18 cellular contexts compared by ENCODE assay signal in genomic region chr3:105878061-105878460, GRCh38. TPM values are rescaled to one million over a fixed set of nuclear protein-coding genes. Genes with fewer than 3 reads are reported as not detected.
DNase-seq lines count a peak whose midpoint lies in the region; ATAC-seq and TF ChIP-seq lines count a peak whose summit lies in the region.
"Had no signal": no experiment of that assay in that cellular context is flagged by ENCODE, and none has a peak within 500 bp of the region (broad histone marks: within the 10 kb centered on the region; RNA-seq: fewer than 3 reads in every experiment).

No MANE protein-coding gene starts in this region.

- H3K9me3 ChIP-seq in GM23248 (ENCODE audit: low read depth) (no peaks in the 10 kb centered on the region), SU-DHL-6 (ENCODE audit: insufficient read depth, low read length) (no peaks in the 10 kb centered on the region), adrenal gland (replicated peaks in 1 of 3) (no peaks in the 10 kb centered on the region)
- H3K9me3 ChIP-seq: BLaER1, gastrocnemius medialis, sigmoid colon, tibial artery had no signal

- DNase-seq in GM23248, result peak; percentile 54
- DNase-seq in choroid plexus epithelial cell (ENCODE audit: low read depth), result peak; percentile 52
- DNase-seq in naive thymus-derived CD8-positive, alpha-beta T cell, result no peak
- no peak for DNase-seq in NCI-H748 treated with DMSO at 0.1 percent for 48 hours (lab: John Stamatoyannopoulos, UW)
- no peak for DNase-seq in adrenal gland
- DNase-seq: DMS79; effector memory CD8-positive, alpha-beta T cell; gastrocnemius medialis; mesendoderm; NCI-H1105 treated with DMSO at 0.1 percent for 48 hours; sigmoid colon; T-helper 9 cell; tibial artery had no signal

- H3K4me3 Mint-ChIP-seq in naive thymus-derived CD8-positive, alpha-beta T cell, result peak overlapping the region in 5 of 10 donors; percentile 28 to 63 (median 53)

- H3K4me1 ChIP-seq in GM23248 (ENCODE audit: insufficient read depth), result peaks cover 9% of the 10 kb centered on the region
- H3K4me1 ChIP-seq in adrenal gland (replicated peaks in 1 of 2), result peaks cover 0 to 10% of the 10 kb centered on the region in 2 donors
- H3K4me1 ChIP-seq: gastrocnemius medialis, sigmoid colon had no signal

- no peak for ATAC-seq in naive thymus-derived CD8-positive, alpha-beta T cell
- ATAC-seq in HG02973 (IDR thresholded peaks at IDR 0.05; ENCODE audit: unreplicated experiment), result no peak
- ATAC-seq: gastrocnemius medialis, Right ventricle myocardium inferior had no signal

- in situ Hi-C loops in GM23248 (cut with MboI), result no loop called here

- peaks cover 20 to 39% (median 33%) of the 10 kb centered on the region in 4 donors for H3K4me1 Mint-ChIP-seq in naive thymus-derived CD8-positive, alpha-beta T cell

- no peaks in the 10 kb centered on the region for H3K36me3 Mint-ChIP-seq in naive thymus-derived CD8-positive, alpha-beta T cell

- no peaks in the 10 kb centered on the region for H3K9me2 ChIP-seq in GM23248 (ENCODE audit: insufficient read depth)
- no peaks in the 10 kb centered on the region for H3K9me2 ChIP-seq in SU-DHL-6 (replicated peaks; ENCODE audit: insufficient read depth, low read length)

- H3F3A ChIP-seq in GM23248 (ENCODE audit: insufficient read depth) (no peaks in the 10 kb centered on the region; the same call in 1 of the 2 replicates), SU-DHL-6 (ENCODE audit: insufficient read depth) (no peaks in the 10 kb centered on the region; the same call in 1 of the 2 replicates)

- no peak for TF ChIP-seq POLR2A in adrenal gland (IDR thresholded peaks at IDR 0.05)

- H3K4me3 ChIP-seq in GM23248 (no peak overlapping the region), SU-DHL-6 (ENCODE audit: insufficient read depth, low read length, poor library complexity, severe bottlenecking) (no peak overlapping the region), choroid plexus epithelial cell (ENCODE audit: low read depth, low read length) (no peak overlapping the region), adrenal gland (no peak overlapping the region)
- H3K4me3 ChIP-seq: BLaER1, cardiac muscle cell, gastrocnemius medialis, sigmoid colon, tibial artery had no signal

- WGBS in GM23248 (ENCODE audit: low coverage in 1 of 2, low lambda C conversion rate in 2 of 2, missing lambda C conversion rate in 2 of 2), 2 experiments, result 3 to 35% methylated on average over 1 of the region's 1 CpG
- WGBS in adrenal gland, 4 donors, result 23 to 37% (median 29%) methylated on average over 1 of the region's 1 CpG

- no peaks in the 10 kb centered on the region for H3K36me3 ChIP-seq in GM23248 (ENCODE audit: low read depth)
- no peaks in the 10 kb centered on the region for H3K36me3 ChIP-seq in SU-DHL-6 (ENCODE audit: low read length)
- H3K36me3 ChIP-seq in adrenal gland (replicated peaks in 1 of 2), result no peaks in the 10 kb centered on the region
- H3K36me3 ChIP-seq: BLaER1, cardiac muscle cell, gastrocnemius medialis, sigmoid colon, tibial artery had no signal

- POLR2A ChIA-PET in naive thymus-derived CD8-positive, alpha-beta T cell (lab: Charles Lee), result no interaction called here

- H3K27me3 ChIP-seq in GM23248 (replicated peaks; ENCODE audit: insufficient read depth) (no peaks in the 10 kb centered on the region), SU-DHL-6 (ENCODE audit: low read length) (no peaks in the 10 kb centered on the region), adrenal gland (no peaks in the 10 kb centered on the region)
- H3K27me3 ChIP-seq: BLaER1, cardiac muscle cell, gastrocnemius medialis, sigmoid colon, tibial artery had no signal

- H3K79me2 ChIP-seq in GM23248 (ENCODE audit: insufficient read depth) (no peaks in the 10 kb centered on the region), SU-DHL-6 (ENCODE audit: insufficient read depth, low read length) (no peaks in the 10 kb centered on the region)

- H3K9ac ChIP-seq in GM23248 (no peak overlapping the region), SU-DHL-6 (ENCODE audit: low read length) (no peak overlapping the region)
- H3K9ac ChIP-seq: BLaER1 had no signal

- H3K4me2 ChIP-seq in GM23248 (ENCODE audit: unreplicated experiment), result peak overlapping the region; percentile 1
- H3K4me2 ChIP-seq in SU-DHL-6 (ENCODE audit: low read depth, low read length, poor library complexity, severe bottlenecking), result peak overlapping the region; percentile 27
- H3K4me2 ChIP-seq: BLaER1 had no signal

- intact Hi-C loops in adrenal gland (cut with DNase I), result no loop called here

- TF ChIP-seq CTCF in SU-DHL-6 (IDR thresholded peaks at IDR 0.05; ENCODE audit: insufficient read depth, low read length, poor library complexity, severe bottlenecking) (no peak), choroid plexus epithelial cell (conservative IDR thresholded peaks at IDR 0.05; ENCODE audit: low read depth, low read length) (no peak), adrenal gland (IDR thresholded peaks at IDR 0.05) (no peak)

- no peaks in the 10 kb centered on the region for H3K27me3 Mint-ChIP-seq in naive thymus-derived CD8-positive, alpha-beta T cell
- H3K27me3 Mint-ChIP-seq: effector memory CD8-positive, alpha-beta T cell had no signal

- H3K27ac ChIP-seq in GM23248, result peak overlapping the region; percentile 28
- H3K27ac ChIP-seq in SU-DHL-6 (ENCODE audit: low read depth, low read length), result no peak overlapping the region
- H3K27ac ChIP-seq in adrenal gland, result peak overlapping the region in 1 of 5 donors; percentile 2
- H3K27ac ChIP-seq: BLaER1, cardiac muscle cell, gastrocnemius medialis, sigmoid colon, tibial artery had no signal

- H2AFZ ChIP-seq in GM23248 (peak overlapping the region; percentile 37), SU-DHL-6 (ENCODE audit: low read depth, low read length, severe bottlenecking) (no peak overlapping the region)

- peak overlapping the region in 8 of 10 donors; percentile 3 to 94 (median 49) for H3K27ac Mint-ChIP-seq in naive thymus-derived CD8-positive, alpha-beta T cell

- H4K20me1 ChIP-seq in GM23248 (ENCODE audit: insufficient read depth) (no peaks in the 10 kb centered on the region), SU-DHL-6 (ENCODE audit: low read depth, low read length) (no peaks in the 10 kb centered on the region)
- H4K20me1 ChIP-seq: BLaER1 had no signal

- no peaks in the 10 kb centered on the region for H3K9me3 Mint-ChIP-seq in naive thymus-derived CD8-positive, alpha-beta T cell
- H3K9me3 Mint-ChIP-seq: effector memory CD8-positive, alpha-beta T cell had no signal

RNA-seq across cellular contexts. Expression of gene CBLB, which starts 9.2 kb away (rescaled TPM):
- 36.6 and 60.7 TPM in 2 replicates for total RNA-seq in GM23248 (2014; rRNA removed; shearing (Covaris generic))
- 36.4 and 41.9 TPM in 2 replicates for polyA plus RNA-seq in GM23248 (2016; fragmentation: Nextera tagmentation; extraction: Ambion mirVana)
- total RNA-seq in naive thymus-derived CD8-positive, alpha-beta T cell, result 100 to 1,000 TPM; 106 to 108 TPM
- polyA plus RNA-seq in naive thymus-derived CD8-positive, alpha-beta T cell, result 10 to 100 TPM; 32.1 to 36.6 (median 34.2) TPM
- total RNA-seq in adrenal gland, result 10 to 100 TPM; 23.4 to 58.9 (median 39.5) TPM
- 10 to 100 TPM; 20.4 to 31.8 (median 27.9) TPM for polyA plus RNA-seq in adrenal gland

Comparison
In these comparisons a context has a peak if more than half of its experiments do, and no peak if none do; other contexts are left out.
1. DNase-seq: peak in GM23248 (single experiment) and choroid plexus epithelial cell (single experiment); none in naive thymus-derived CD8-positive, alpha-beta T cell (0 of 10), NCI-H748 treated with DMSO at 0.1 percent for 48 hours (single experiment) and adrenal gland (0 of 7).